8 cellular contexts compared by ENCODE assay signal in genomic region chr14:56339855-56340701, GRCh38.
DNase-seq lines count a peak whose midpoint lies in the region; ATAC-seq and TF ChIP-seq lines count a peak whose summit lies in the region.

No MANE protein-coding gene starts in this region.

- intact Hi-C loops in OCI-LY7 (cut with micrococcal nuclease; ENCODE audit: unreplicated experiment): loop anchor here (2.0 kb wide), 1 partner anchor 475 kb away; no protein-coding TSS in a partner anchor

- H3K4me1 ChIP-seq in BLaER1: peaks cover 53% of the 10 kb centered on the region
- no peaks in the 10 kb centered on the region for H3K4me1 ChIP-seq in OCI-LY7 (ENCODE audit: insufficient read depth, low read length, poor library complexity, severe bottlenecking)
- no peaks in the 10 kb centered on the region for H3K4me1 ChIP-seq in neural progenitor cell
- H3K4me1 ChIP-seq in suprapubic skin: peaks cover 5% of the 10 kb centered on the region

- TF ChIP-seq POLR2A in suprapubic skin (IDR thresholded peaks at IDR 0.05): no peak

- H3K79me2 ChIP-seq in OCI-LY7 (ENCODE audit: insufficient read depth, low read depth, low read length) (no peaks in the 10 kb centered on the region), neural progenitor cell (ENCODE audit: low read depth) (no peaks in the 10 kb centered on the region)

- H3K9me3 ChIP-seq in BLaER1 (no peaks in the 10 kb centered on the region), OCI-LY7 (ENCODE audit: low read length) (no peaks in the 10 kb centered on the region), neural progenitor cell (ENCODE audit: low read depth) (no peaks in the 10 kb centered on the region), suprapubic skin (no peaks in the 10 kb centered on the region)

- H3K4me2 ChIP-seq in BLaER1 (peak overlapping the region; percentile 53), OCI-LY7 (ENCODE audit: low read length) (no peak overlapping the region), neural progenitor cell (no peak overlapping the region)

- H3K27me3 ChIP-seq in BLaER1: no peaks in the 10 kb centered on the region
- H3K27me3 ChIP-seq in neural progenitor cell: no peaks in the 10 kb centered on the region
- no peaks in the 10 kb centered on the region for H3K27me3 ChIP-seq in suprapubic skin

- no peaks in the 10 kb centered on the region for H3F3A ChIP-seq in neural progenitor cell (ENCODE audit: low read depth)

- TF ChIP-seq CTCF in OCI-LY7 (conservative IDR thresholded peaks at IDR 0.05; ENCODE audit: low read length) (peak; percentile 68), fibroblast of pulmonary artery (IDR thresholded peaks at IDR 0.05; ENCODE audit: low read length, missing control alignments) (peak; percentile 98), neural progenitor cell (IDR thresholded peaks at IDR 0.05) (peak; percentile 80), suprapubic skin (IDR thresholded peaks at IDR 0.05) (peak; percentile 49 to 76)

- DNase-seq in HT1080 (ENCODE audit: low read depth): peak; percentile 87
- peak; percentile 33 for DNase-seq in OCI-LY7 (ENCODE audit: low spot score)
- peak; percentile 29 for DNase-seq in activated T-cell treated with anti-CD3 and anti-CD28 coated beads, Interleukin-2, amount 50 U/mL, for 4 hours
- peak; percentile 98 for DNase-seq in fibroblast of pulmonary artery (ENCODE audit: low read depth)
- peak; percentile 79 for DNase-seq in neural progenitor cell (ENCODE audit: low spot score)
- peak; percentile 83 to 84 for DNase-seq in suprapubic skin (ENCODE audit: low spot score in 2 of 2)

- H3K4me1 Mint-ChIP-seq in activated T-cell treated with anti-CD3 and anti-CD28 coated beads, Interleukin-2, amount 50 U/mL, for 4 hours (ENCODE audit: low read depth): no peaks in the 10 kb centered on the region
- peaks cover 5% of the 10 kb centered on the region for H3K4me1 Mint-ChIP-seq in neural progenitor cell

- whole genome bisulfite sequencing in suprapubic skin: 44% methylated on average over 9 of the region's 9 CpGs

- TF ChIP-seq EP300 in suprapubic skin (IDR thresholded peaks at IDR 0.05): no peak

- no peaks in the 10 kb centered on the region for H3K36me3 ChIP-seq in BLaER1
- H3K36me3 ChIP-seq in OCI-LY7 (ENCODE audit: insufficient read depth, low read length): no peaks in the 10 kb centered on the region
- no peaks in the 10 kb centered on the region for H3K36me3 ChIP-seq in neural progenitor cell
- no peaks in the 10 kb centered on the region for H3K36me3 ChIP-seq in suprapubic skin

- H3K4me3 Mint-ChIP-seq in activated T-cell treated with anti-CD3 and anti-CD28 coated beads, Interleukin-2, amount 50 U/mL, for 4 hours: no peak overlapping the region
- H3K4me3 Mint-ChIP-seq in neural progenitor cell: no peak overlapping the region

- no peaks in the 10 kb centered on the region for H3K27me3 Mint-ChIP-seq in activated T-cell treated with anti-CD3 and anti-CD28 coated beads, Interleukin-2, amount 50 U/mL, for 4 hours (ENCODE audit: low read depth)
- H3K27me3 Mint-ChIP-seq in neural progenitor cell (ENCODE audit: insufficient read depth, low read depth): peaks cover 4% of the 10 kb centered on the region

- H3K27ac ChIP-seq in BLaER1 (no peak overlapping the region), OCI-LY7 (ENCODE audit: low read depth, low read length, poor library complexity, severe bottlenecking) (no peak overlapping the region), neural progenitor cell (no peak overlapping the region), suprapubic skin (no peak overlapping the region)

- peak; percentile 84 for ATAC-seq in GM19395 (IDR thresholded peaks at IDR 0.05; ENCODE audit: unreplicated experiment)
- peak; percentile 74 to 75 for ATAC-seq in activated T-cell treated with anti-CD3 and anti-CD28 coated beads, Interleukin-2, amount 50 U/mL, for 4 hours

- H3K4me3 ChIP-seq in BLaER1 (no peak overlapping the region), OCI-LY7 (ENCODE audit: low read depth, low read length, poor library complexity, severe bottlenecking) (no peak overlapping the region), fibroblast of pulmonary artery (replicated peaks; ENCODE audit: low read depth, low read length) (no peak overlapping the region), neural progenitor cell (no peak overlapping the region), suprapubic skin (no peak overlapping the region)

- no peaks in the 10 kb centered on the region for H4K20me1 ChIP-seq in BLaER1
- no peaks in the 10 kb centered on the region for H4K20me1 ChIP-seq in OCI-LY7 (ENCODE audit: insufficient read depth, low read length)
- H4K20me1 ChIP-seq in neural progenitor cell (ENCODE audit: low read depth): no peaks in the 10 kb centered on the region

- no peak overlapping the region for H2AFZ ChIP-seq in OCI-LY7 (ENCODE audit: low read length)
- H2AFZ ChIP-seq in neural progenitor cell (replicated peaks): no peak overlapping the region

- no peaks in the 10 kb centered on the region for H3K36me3 Mint-ChIP-seq in activated T-cell treated with anti-CD3 and anti-CD28 coated beads, Interleukin-2, amount 50 U/mL, for 4 hours (ENCODE audit: insufficient read depth)
- no peaks in the 10 kb centered on the region for H3K36me3 Mint-ChIP-seq in neural progenitor cell

- no peak overlapping the region for H3K9ac ChIP-seq in BLaER1
- H3K9ac ChIP-seq in neural progenitor cell: no peak overlapping the region

- H3K9me3 Mint-ChIP-seq in activated T-cell treated with anti-CD3 and anti-CD28 coated beads, Interleukin-2, amount 50 U/mL, for 4 hours: no peaks in the 10 kb centered on the region
- no peaks in the 10 kb centered on the region for H3K9me3 Mint-ChIP-seq in neural progenitor cell

- POLR2A ChIA-PET in OCI-LY7 (lab: Charles Lee): no interaction called here

- CTCF ChIA-PET in OCI-LY7 (lab: Charles Lee; ENCODE audit: unreplicated experiment): no interaction called here

- BruUV-seq in OCI-LY7 (replicated peaks; lab: Mats Ljungman, UMichigan): no TSS peak

- H3K9me2 ChIP-seq in OCI-LY7 (ENCODE audit: insufficient read depth, low read length): no peaks in the 10 kb centered on the region

- no peak overlapping the region for H3K27ac Mint-ChIP-seq in neural progenitor cell

Comparison
In these comparisons a context has a peak if more than half of its experiments do, and no peak if none do; other contexts are left out.
1. DNase-seq: peak in every context shown above with its lines; median percentile 98 in fibroblast of pulmonary artery; 87 in HT1080; 84 in suprapubic skin; 79 in neural progenitor cell; 33 in OCI-LY7; 29 in activated T-cell treated with anti-CD3 and anti-CD28 coated beads, Interleukin-2, amount 50 U/mL, for 4 hours.